ENCODE assay signal across 1 cellular context in the genomic region with DNA sequence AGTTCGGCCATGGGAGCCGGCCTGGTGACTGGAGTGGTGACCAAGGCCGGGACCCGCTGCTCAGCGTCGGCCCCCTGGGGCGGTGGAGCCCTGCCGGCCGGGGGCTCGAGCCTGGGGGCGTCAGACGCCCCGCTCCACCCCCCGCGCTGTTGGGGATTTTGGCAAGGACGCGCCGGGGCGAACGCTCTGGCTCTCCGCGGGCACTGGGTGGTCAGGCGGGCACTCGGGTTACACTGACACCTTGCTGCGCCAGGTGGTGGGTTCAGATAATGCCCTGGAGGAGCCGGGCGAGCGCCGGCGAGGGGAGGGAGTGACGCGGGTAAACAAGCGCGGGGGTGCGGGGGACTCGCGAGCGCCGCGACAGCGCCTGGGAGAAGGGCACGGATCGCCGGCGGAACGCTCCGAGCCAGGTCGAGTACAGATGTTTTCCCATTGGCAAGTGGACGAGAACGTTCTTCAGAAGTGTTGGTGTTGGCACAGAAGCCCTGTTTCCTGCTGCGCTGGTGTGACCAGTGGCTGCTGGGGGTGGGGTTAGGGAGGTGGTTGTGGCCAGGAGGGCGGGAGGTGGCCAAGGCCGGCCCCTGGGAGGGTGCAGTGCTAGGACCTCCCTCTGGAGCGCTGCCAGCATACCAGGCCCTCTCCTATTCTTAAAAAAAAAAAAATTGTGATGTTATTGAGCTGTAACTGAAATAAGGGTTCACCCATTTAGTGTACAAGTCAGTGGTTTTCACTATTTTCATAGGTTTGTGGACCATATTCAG.
TF ChIP-seq lines count a peak whose summit lies in the region.

No MANE protein-coding gene starts in this region.

TF ChIP-seq in K562, 482 proteins besides CTCF, POLR2A, EP300 and RAD21 (continued from another document):
- no peak for TF ChIP-seq BCOR (IDR thresholded peaks at IDR 0.05)
- TF ChIP-seq, protein P1, sequence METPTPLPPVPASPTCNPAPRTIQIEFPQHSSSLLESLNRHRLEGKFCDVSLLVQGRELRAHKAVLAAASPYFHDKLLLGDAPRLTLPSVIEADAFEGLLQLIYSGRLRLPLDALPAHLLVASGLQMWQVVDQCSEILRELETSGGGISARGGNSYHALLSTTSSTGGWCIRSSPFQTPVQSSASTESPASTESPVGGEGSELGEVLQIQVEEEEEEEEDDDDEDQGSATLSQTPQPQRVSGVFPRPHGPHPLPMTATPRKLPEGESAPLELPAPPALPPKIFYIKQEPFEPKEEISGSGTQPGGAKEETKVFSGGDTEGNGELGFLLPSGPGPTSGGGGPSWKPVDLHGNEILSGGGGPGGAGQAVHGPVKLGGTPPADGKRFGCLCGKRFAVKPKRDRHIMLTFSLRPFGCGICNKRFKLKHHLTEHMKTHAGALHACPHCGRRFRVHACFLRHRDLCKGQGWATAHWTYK (CRISPR knock-in tag; IDR thresholded peaks at IDR 0.05): no peak
- no peak for TF ChIP-seq SREBF1 (IDR thresholded peaks at IDR 0.05; ENCODE audit: borderline replicate concordance, low read depth, low read length)
- TF ChIP-seq, protein P2, sequence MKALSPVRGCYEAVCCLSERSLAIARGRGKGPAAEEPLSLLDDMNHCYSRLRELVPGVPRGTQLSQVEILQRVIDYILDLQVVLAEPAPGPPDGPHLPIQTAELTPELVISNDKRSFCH (CRISPR knock-in tag; IDR thresholded peaks at IDR 0.05): no peak
- TF ChIP-seq, protein P2 (tag; IDR thresholded peaks at IDR 0.05): no peak
- TF ChIP-seq, protein P3, sequence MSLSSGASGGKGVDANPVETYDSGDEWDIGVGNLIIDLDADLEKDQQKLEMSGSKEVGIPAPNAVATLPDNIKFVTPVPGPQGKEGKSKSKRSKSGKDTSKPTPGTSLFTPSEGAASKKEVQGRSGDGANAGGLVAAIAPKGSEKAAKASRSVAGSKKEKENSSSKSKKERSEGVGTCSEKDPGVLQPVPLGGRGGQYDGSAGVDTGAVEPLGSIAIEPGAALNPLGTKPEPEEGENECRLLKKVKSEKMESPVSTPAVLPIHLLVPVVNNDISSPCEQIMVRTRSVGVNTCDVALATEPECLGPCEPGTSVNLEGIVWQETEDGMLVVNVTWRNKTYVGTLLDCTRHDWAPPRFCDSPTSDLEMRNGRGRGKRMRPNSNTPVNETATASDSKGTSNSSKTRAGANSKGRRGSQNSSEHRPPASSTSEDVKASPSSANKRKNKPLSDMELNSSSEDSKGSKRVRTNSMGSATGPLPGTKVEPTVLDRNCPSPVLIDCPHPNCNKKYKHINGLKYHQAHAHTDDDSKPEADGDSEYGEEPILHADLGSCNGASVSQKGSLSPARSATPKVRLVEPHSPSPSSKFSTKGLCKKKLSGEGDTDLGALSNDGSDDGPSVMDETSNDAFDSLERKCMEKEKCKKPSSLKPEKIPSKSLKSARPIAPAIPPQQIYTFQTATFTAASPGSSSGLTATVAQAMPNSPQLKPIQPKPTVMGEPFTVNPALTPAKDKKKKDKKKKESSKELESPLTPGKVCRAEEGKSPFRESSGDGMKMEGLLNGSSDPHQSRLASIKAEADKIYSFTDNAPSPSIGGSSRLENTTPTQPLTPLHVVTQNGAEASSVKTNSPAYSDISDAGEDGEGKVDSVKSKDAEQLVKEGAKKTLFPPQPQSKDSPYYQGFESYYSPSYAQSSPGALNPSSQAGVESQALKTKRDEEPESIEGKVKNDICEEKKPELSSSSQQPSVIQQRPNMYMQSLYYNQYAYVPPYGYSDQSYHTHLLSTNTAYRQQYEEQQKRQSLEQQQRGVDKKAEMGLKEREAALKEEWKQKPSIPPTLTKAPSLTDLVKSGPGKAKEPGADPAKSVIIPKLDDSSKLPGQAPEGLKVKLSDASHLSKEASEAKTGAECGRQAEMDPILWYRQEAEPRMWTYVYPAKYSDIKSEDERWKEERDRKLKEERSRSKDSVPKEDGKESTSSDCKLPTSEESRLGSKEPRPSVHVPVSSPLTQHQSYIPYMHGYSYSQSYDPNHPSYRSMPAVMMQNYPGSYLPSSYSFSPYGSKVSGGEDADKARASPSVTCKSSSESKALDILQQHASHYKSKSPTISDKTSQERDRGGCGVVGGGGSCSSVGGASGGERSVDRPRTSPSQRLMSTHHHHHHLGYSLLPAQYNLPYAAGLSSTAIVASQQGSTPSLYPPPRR (CRISPR knock-in tag; IDR thresholded peaks at IDR 0.05; ENCODE audit: borderline replicate concordance): no peak
- TF ChIP-seq PRPF4 (IDR thresholded peaks at IDR 0.05; ENCODE audit: insufficient read depth, low read depth, low read length, poor library complexity, severe bottlenecking): peak; percentile 31
- TF ChIP-seq KLF16 (IDR thresholded peaks at IDR 0.05): no peak
- TF ChIP-seq, protein P4, sequence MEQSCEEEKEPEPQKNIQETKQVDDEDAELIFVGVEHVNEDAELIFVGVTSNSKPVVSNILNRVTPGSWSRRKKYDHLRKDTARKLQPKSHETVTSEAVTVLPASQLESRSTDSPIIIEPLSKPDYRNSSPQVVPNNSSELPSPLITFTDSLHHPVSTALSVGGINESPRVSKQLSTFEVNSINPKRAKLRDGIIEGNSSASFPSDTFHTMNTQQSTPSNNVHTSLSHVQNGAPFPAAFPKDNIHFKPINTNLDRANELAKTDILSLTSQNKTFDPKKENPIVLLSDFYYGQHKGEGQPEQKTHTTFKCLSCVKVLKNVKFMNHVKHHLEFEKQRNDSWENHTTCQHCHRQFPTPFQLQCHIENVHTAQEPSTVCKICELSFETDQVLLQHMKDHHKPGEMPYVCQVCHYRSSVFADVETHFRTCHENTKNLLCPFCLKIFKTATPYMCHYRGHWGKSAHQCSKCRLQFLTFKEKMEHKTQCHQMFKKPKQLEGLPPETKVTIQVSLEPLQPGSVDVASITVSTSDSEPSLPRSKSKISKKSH (CRISPR knock-in tag; IDR thresholded peaks at IDR 0.05): no peak
- TF ChIP-seq RBM39 (optimal IDR thresholded peaks at IDR 0.05; ENCODE audit: low read depth, low read length): no peak
